13 cellular contexts compared by ENCODE assay signal in genomic region chr6:72631480-72631879, GRCh38. TPM values are rescaled to one million over a fixed set of nuclear protein-coding genes. Genes with fewer than 3 reads are reported as not detected.
"Had no signal": no experiment of that assay in that cellular context is flagged by ENCODE, and none has a peak within 500 bp of the region (broad histone marks: within the 10 kb centered on the region; RNA-seq: fewer than 3 reads in every experiment).

No MANE protein-coding gene starts in this region.

- H3K9ac ChIP-seq: parathyroid adenoma had no signal

- H3K36me3 ChIP-seq: gastroesophageal sphincter, heart right ventricle had no signal

- DNase-seq: activated B cell treated with CpG ODN at 0.5 μM for 24 hours; activated CD4-positive, alpha-beta T cell treated with anti-CD3 and anti-CD28 coated beads for 48 hours; activated gamma-delta T cell treated with Interleukin-2 at 50 U/mL for 16 hours; cerebellar nuclear complex; effector memory CD4-positive, alpha-beta T cell; heart right ventricle; naive B cell; stimulated activated CD4-positive, alpha-beta T cell treated with anti-CD3 and anti-CD28 coated beads, Interleukin-1b, Interleukin-23, amount 100 ng/mL, for 48 hours had no signal

- H3K4me1 ChIP-seq: gastroesophageal sphincter, heart right ventricle, parathyroid adenoma had no signal

- H3K27me3 ChIP-seq: gastroesophageal sphincter had no signal

- H3K9me3 Mint-ChIP-seq: activated B cell treated with CpG ODN at 0.5 μM for 24 hours; dendritic cell treated with granulocyte-macrophage colony-stimulating factor and Interleukin-4, amounts not matched to agents 40 ng/mL and 50 ng/mL, for 4 days had no signal

- H3K4me3 Mint-ChIP-seq: activated B cell treated with CpG ODN at 0.5 μM for 24 hours; activated naive CD8-positive, alpha-beta T cell; dendritic cell treated with granulocyte-macrophage colony-stimulating factor and Interleukin-4, amounts not matched to agents 40 ng/mL and 50 ng/mL, for 4 days; naive B cell had no signal

- H3K27me3 Mint-ChIP-seq: activated B cell treated with CpG ODN at 0.5 μM for 24 hours; activated naive CD8-positive, alpha-beta T cell; dendritic cell treated with granulocyte-macrophage colony-stimulating factor and Interleukin-4, amounts not matched to agents 40 ng/mL and 50 ng/mL, for 4 days; naive B cell had no signal

- H3K27ac Mint-ChIP-seq: activated B cell treated with CpG ODN at 0.5 μM for 24 hours; activated naive CD8-positive, alpha-beta T cell; dendritic cell treated with granulocyte-macrophage colony-stimulating factor and Interleukin-4, amounts not matched to agents 40 ng/mL and 50 ng/mL, for 4 days had no signal

- H3K4me3 ChIP-seq: gastroesophageal sphincter, heart right ventricle had no signal

- ATAC-seq: gastroesophageal sphincter, heart right ventricle had no signal

- H3K9me3 ChIP-seq: gastroesophageal sphincter had no signal

RNA-seq across cellular contexts. Expression of gene KCNQ5, which starts 9.6 kb away (rescaled TPM):
- total RNA-seq: lung microvascular endothelial cell had no signal
